In genomic region chr2:10303174-10303633, GRCh38 we compare ENCODE assay signal across 8 cellular contexts. TPM values are rescaled to one million over a fixed set of nuclear protein-coding genes. Genes with fewer than 3 reads are reported as not detected.
DNase-seq lines count a peak whose midpoint lies in the region; ATAC-seq and TF ChIP-seq lines count a peak whose summit lies in the region.

No MANE protein-coding gene starts in this region.

- no peak overlapping the region for H2BK15ac ChIP-seq in H9 (ENCODE audit: low read depth, low read length)

- no peak overlapping the region for H2AFZ ChIP-seq in H9 (ENCODE audit: low read length)

- H3K18ac ChIP-seq in H9 (ENCODE audit: insufficient read length, low read depth, low read length): no peak overlapping the region

- intact Hi-C loops in mucosa of descending colon (cut with DNase I, micrococcal nuclease) (loop anchor here in 1 of 2 donors (10.0 kb wide), 1 partner anchor 178 kb away; the partner anchor contains the start of gene RRM2), vagina (cut with DNase I) (loop anchor here (5.0 kb wide), 1 partner anchor 99 kb away; no protein-coding TSS in a partner anchor)

- no peak overlapping the region for H4K91ac ChIP-seq in H9 (ENCODE audit: insufficient read length, low read depth, low read length)

- peaks cover 19% of the 10 kb centered on the region for H3K23me2 ChIP-seq in H9 (ENCODE audit: insufficient read length, low read depth, low read length, poor library complexity, severe bottlenecking)

- TF ChIP-seq POLR2A in vagina (IDR thresholded peaks at IDR 0.05): no peak

- no peak overlapping the region for H2BK12ac ChIP-seq in H9 (ENCODE audit: insufficient read length, low read depth, low read length)

- no peak overlapping the region; a peak in 1 of 7 replicates for H3K27ac Mint-ChIP-seq in H9

- peak overlapping the region; percentile 80 to 96 (median 94) for H3K4me3 ChIP-seq in BLaER1 treated with 17β-estradiol and CSF1 and Interleukin-3, amounts not matched to agents 10 nM and 100 nM
- H3K4me3 ChIP-seq in mucosa of descending colon (peak overlapping the region; percentile 84), vagina (peak overlapping the region; percentile 75 to 86)

- no peak overlapping the region for H2BK120ac ChIP-seq in H9 (ENCODE audit: low read depth, low read length, poor library complexity, severe bottlenecking)

- H3K36me3 ChIP-seq in BLaER1 treated with 17β-estradiol and CSF1 and Interleukin-3, amounts not matched to agents 10 nM and 100 nM: no peaks in the 10 kb centered on the region
- H3K36me3 ChIP-seq in mucosa of descending colon (ENCODE audit: low read depth) (no peaks in the 10 kb centered on the region), vagina (no peaks in the 10 kb centered on the region)

- no peak overlapping the region for H3K23ac ChIP-seq in H9 (ENCODE audit: insufficient read length, low read depth, low read length)

- H3K9ac ChIP-seq in BLaER1 treated with 17β-estradiol and CSF1 and Interleukin-3, amounts not matched to agents 10 nM and 100 nM: peak overlapping the region; percentile 80 to 93 (median 86)
- H3K9ac ChIP-seq in H9 (ENCODE audit: extremely low read depth, insufficient read length, low read length): no peak overlapping the region

- H3T11ph ChIP-seq in H9 (ENCODE audit: low read length): no peak overlapping the region

- no peak overlapping the region for H4K5ac ChIP-seq in H9 (ENCODE audit: insufficient read length, low read depth, low read length)

- H3K36me3 Mint-ChIP-seq in H9 (ENCODE audit: insufficient read depth in 1 of 3, low read depth in 3 of 3): 0 out of 7 replicates have a peak, but pooled peaks cover 0 to 6% (median 0%) of the 10 kb centered on the region in 3 experiments

- TF ChIP-seq CTCF in H9 (conservative IDR thresholded peaks at IDR 0.05) (no peak), mucosa of descending colon (IDR thresholded peaks at IDR 0.05) (no peak), vagina (IDR thresholded peaks at IDR 0.05) (no peak)

- peaks cover 74 to 82% (median 80%) of the 10 kb centered on the region in 10 experiments for H3K4me1 ChIP-seq in BLaER1 treated with 17β-estradiol and CSF1 and Interleukin-3, amounts not matched to agents 10 nM and 100 nM
- H3K4me1 ChIP-seq in H9 (ENCODE audit: insufficient read depth, low read length): no peaks in the 10 kb centered on the region
- H3K4me1 ChIP-seq in mucosa of descending colon (ENCODE audit: low read depth): peaks cover 12% of the 10 kb centered on the region
- peaks cover 46% of the 10 kb centered on the region for H3K4me1 ChIP-seq in vagina

- no peak overlapping the region for H2BK20ac ChIP-seq in H9 (ENCODE audit: low read depth, low read length, poor library complexity, severe bottlenecking)

- H4K20me1 ChIP-seq in BLaER1 treated with 17β-estradiol and CSF1 and Interleukin-3, amounts not matched to agents 10 nM and 100 nM: peaks cover 46 to 54% (median 48%) of the 10 kb centered on the region in 11 experiments; a peak in 21 of 22 replicates
- no peaks in the 10 kb centered on the region for H4K20me1 ChIP-seq in H9 (ENCODE audit: control insufficient read depth, insufficient read depth, insufficient read length)

- H3K27me3 Mint-ChIP-seq in H9 (ENCODE audit: low read depth): peaks cover 50% of the 10 kb centered on the region

- H3K14ac ChIP-seq in H9 (ENCODE audit: insufficient read depth, low read length): no peak overlapping the region

- peaks cover 4 to 5% of the 10 kb centered on the region in 2 experiments; a peak in 3 of 5 replicates for H3K9me3 Mint-ChIP-seq in H9

- peaks cover 21 to 30% of the 10 kb centered on the region in 2 experiments for H3K4me1 Mint-ChIP-seq in H9

- peak overlapping the region; percentile 92 to 99 (median 97) for H3K4me2 ChIP-seq in BLaER1 treated with 17β-estradiol and CSF1 and Interleukin-3, amounts not matched to agents 10 nM and 100 nM
- peak overlapping the region; percentile 71 for H3K4me2 ChIP-seq in H9 (ENCODE audit: insufficient read depth, insufficient read length, low read length)

- no peak overlapping the region for H2AK5ac ChIP-seq in H9 (ENCODE audit: insufficient read length, low read length)

- H3K27me3 ChIP-seq in BLaER1 treated with 17β-estradiol and CSF1 and Interleukin-3, amounts not matched to agents 10 nM and 100 nM: no peaks in the 10 kb centered on the region; a peak in 4 of 22 replicates
- H3K27me3 ChIP-seq in H9 (ENCODE audit: insufficient read depth, low read length) (peaks cover 24% of the 10 kb centered on the region; the same call in 1 of the 2 replicates), vagina (no peaks in the 10 kb centered on the region)

- H3K27ac ChIP-seq in BLaER1 treated with 17β-estradiol and CSF1 and Interleukin-3, amounts not matched to agents 10 nM and 100 nM: peak overlapping the region; percentile 56 to 96 (median 91)
- H3K27ac ChIP-seq in H9 (ENCODE audit: insufficient read length, low read depth, low read length) (no peak overlapping the region), cingulate gyrus (ENCODE audit: low read depth, low read length) (peak overlapping the region; percentile 26), vagina (peak overlapping the region; percentile 74)

- peak overlapping the region; percentile 78 to 93 for H3K4me3 Mint-ChIP-seq in H9

- WGBS in H9 (ENCODE audit: extremely low coverage, insufficient read length, low lambda C conversion rate): no CpG with 5 or more reads among the region's 42 CpGs

- H2BK5ac ChIP-seq in H9 (ENCODE audit: insufficient read length, low read length): no peak overlapping the region

- no peak for DNase-seq in H9
- peak; percentile 35 for DNase-seq in RKO (ENCODE audit: low spot score)
- DNase-seq in mucosa of descending colon: peak in 2 of 3 donors; percentile 51 to 74
- DNase-seq in vagina (ENCODE audit: extremely low spot score in 2 of 2): no peak
- no peak for DNase-seq in DMS 273 treated with DMSO at 0.1 percent for 48 hours (lab: John Stamatoyannopoulos, UW)

- H3K79me1 ChIP-seq in H9 (ENCODE audit: insufficient read depth, low read depth, low read length, poor library complexity, severe bottlenecking): no peaks in the 10 kb centered on the region

- H3K9me3 ChIP-seq in BLaER1 treated with 17β-estradiol and CSF1 and Interleukin-3, amounts not matched to agents 10 nM and 100 nM (replicated peaks in 1 of 11): peaks cover 0 to 12% (median 10%) of the 10 kb centered on the region in 11 experiments; a peak in 15 of 22 replicates
- H3K9me3 ChIP-seq in H9 (ENCODE audit: control insufficient read depth, low read depth, low read length) (no peaks in the 10 kb centered on the region), mucosa of descending colon (no peaks in the 10 kb centered on the region), vagina (no peaks in the 10 kb centered on the region)

- no peak overlapping the region for H4K8ac ChIP-seq in H9 (replicated peaks; ENCODE audit: insufficient read length, low read depth, low read length)

- ATAC-seq in mucosa of descending colon (peak; percentile 18), GM19452 (IDR thresholded peaks at IDR 0.05; ENCODE audit: unreplicated experiment) (no peak)

- no peak overlapping the region for H3K56ac ChIP-seq in H9 (ENCODE audit: insufficient read length, low read depth, low read length)

- no peaks in the 10 kb centered on the region for H3K79me2 ChIP-seq in H9 (ENCODE audit: insufficient read depth, low read length)

- no peak overlapping the region for H3K4ac ChIP-seq in H9 (ENCODE audit: low read depth, low read length)

RNA-seq across cellular contexts. Expression of gene HPCAL1, which starts 0.5 kb away (rescaled TPM):
- total RNA-seq in H9 (2021): 4.7 and 5.9 TPM in 2 replicates
- 10 to 100 TPM; 42.0 to 98.1 (median 47.7) TPM for total RNA-seq in mucosa of descending colon
- 43.7 TPM for total RNA-seq in vagina

Comparison
In these comparisons a context has a peak if more than half of its experiments do, and no peak if none do; other contexts are left out.
1. DNase-seq: peak in RKO (single experiment) and mucosa of descending colon (2 of 3); none in H9 (single experiment), vagina (0 of 2) and DMS 273 treated with DMSO at 0.1 percent for 48 hours (single experiment).
2. Peak in every context shown above with its lines, with median percentiles within 50 percentile points of each other: H3K4me3 ChIP-seq.